ENCODE assay signal across 14 cellular contexts in genomic region chr6:11386323-11386722, GRCh38.
DNase-seq lines count a peak whose midpoint lies in the region; ATAC-seq, FAIRE-seq and TF ChIP-seq lines count a peak whose summit lies in the region.
"Had no signal": no experiment of that assay in that cellular context is flagged by ENCODE, and none has a peak within 500 bp of the region (broad histone marks: within the 10 kb centered on the region; RNA-seq: fewer than 3 reads in every experiment).

No MANE protein-coding gene starts in this region.

- SMC1A ChIA-PET in GM12878 (lab: Charles Lee; ENCODE audit: uncharacterized antibody, unreplicated experiment): interaction anchor here (0.9 to 13.0 kb wide), 13 partner anchors 8 to 189 kb away, joined by 4 to 275 read pairs (median 110); no protein-coding TSS in a partner anchor

- H3K27ac ChIP-seq in GM12878 (ENCODE audit: control insufficient read depth, insufficient read depth): peak overlapping the region; percentile 74

- H3K9ac ChIP-seq in GM12878 (ENCODE audit: control insufficient read depth, insufficient read depth, low read length): peak overlapping the region; percentile 39

- H2AFZ ChIP-seq in GM12878 (ENCODE audit: control insufficient read depth, low read depth, low read length): no peak overlapping the region

- H3K27ac Mint-ChIP-seq in Calu3 (ENCODE audit: unreplicated experiment): no peak overlapping the region
- H3K27ac Mint-ChIP-seq: type B pancreatic cell had no signal

- no peak for TF ChIP-seq POLR2A in GM12878 (IDR thresholded peaks at IDR 0.05; ENCODE audit: low read depth, low read length)

- RAD21 ChIA-PET in GM12878 (lab: Charles Lee; ENCODE audit: unreplicated experiment): interaction anchor here (0.8 to 10.9 kb wide), 13 partner anchors 8 to 109 kb away, joined by 3 to 384 read pairs (median 82); no protein-coding TSS in a partner anchor

- POLR2A ChIA-PET in GM12878 (lab: Charles Lee): interaction anchor here (0.9 to 8.0 kb wide), 5 partner anchors 13 to 108 kb away, joined by 3 to 91 read pairs (median 19); no protein-coding TSS in a partner anchor

- no peak for DNase-seq in activated CD4-positive, CD25-positive, alpha-beta regulatory T cell (lab: John Stamatoyannopoulos, UW)
- peak; percentile 58 for DNase-seq in GM20000 (ENCODE audit: low spot score)
- peak; percentile 88 for DNase-seq in GM12878 (ENCODE audit: low read depth, low spot score)
- DNase-seq in HUDEP-2 (lab: John Stamatoyannopoulos, UW; ENCODE audit: unreplicated experiment in 76 of 76): no peak
- no peak for DNase-seq in Calu3
- no peak for DNase-seq in cerebellar cortex (ENCODE audit: low spot score)
- DNase-seq: activated gamma-delta T cell had no signal

- peaks cover 10% of the 10 kb centered on the region for H3K79me2 ChIP-seq in GM12878 (ENCODE audit: control insufficient read depth, insufficient read depth, low read length)

- no peaks in the 10 kb centered on the region for H3K27me3 ChIP-seq in GM12878 (replicated peaks in 1 of 2; ENCODE audit: control insufficient read depth in 2 of 2, insufficient read depth in 2 of 2, low read length in 1 of 2)

- peak overlapping the region; percentile 2; the same call in 1 of the 2 replicates for H3K4me3 ChIP-seq in GM12878
- H3K4me3 ChIP-seq: A549, lung, smooth muscle cell had no signal

- peak; percentile 26 for TF ChIP-seq RAD21 in GM12878 (IDR thresholded peaks at IDR 0.05; ENCODE audit: insufficient read depth, low read depth, low read length)

- H3K9me3 ChIP-seq in GM12878 (replicated peaks; ENCODE audit: control insufficient read depth, insufficient read depth, low read length): peaks cover 2% of the 10 kb centered on the region; the same call in 2 of the 3 replicates
- H3K9me3 ChIP-seq: A549 had no signal

- peaks cover 30% of the 10 kb centered on the region for H3K4me1 ChIP-seq in GM12878 (ENCODE audit: control insufficient read depth, insufficient read depth, low read length)
- H3K4me1 ChIP-seq: A549 had no signal

- no peaks in the 10 kb centered on the region for H3K4me1 Mint-ChIP-seq in Calu3 (ENCODE audit: low read depth, unreplicated experiment)

- H3K27me3 Mint-ChIP-seq in Calu3 (ENCODE audit: unreplicated experiment): no peaks in the 10 kb centered on the region
- H3K27me3 Mint-ChIP-seq: type B pancreatic cell had no signal

- peak overlapping the region; percentile 81 for H3K4me2 ChIP-seq in GM12878 (ENCODE audit: control insufficient read depth, insufficient read depth)
- H3K4me2 ChIP-seq: A549, smooth muscle cell had no signal

- H3K36me3 ChIP-seq in GM12878 (ENCODE audit: control insufficient read depth in 2 of 2, insufficient read depth in 2 of 2, low read length in 1 of 2): no peaks in the 10 kb centered on the region

- CTCF ChIA-PET in GM12878 (lab: Yijun Ruan, JAX): interaction anchor here (0.9 to 11.1 kb wide), 7 partner anchors 20 to 214 kb away, joined by 3 to 78 read pairs (median 6); no protein-coding TSS in a partner anchor
- CTCF ChIA-PET in Calu3 (lab: Charles Lee): interaction anchor here (0.5 kb wide), 1 partner anchor 89 kb away, joined by 3 read pairs; no protein-coding TSS in a partner anchor

- BruUV-seq in GM12878 (replicated peaks; lab: Mats Ljungman, UMichigan): no TSS peak
- no TSS peak for BruUV-seq in Calu3 (replicated peaks; lab: Mats Ljungman, UMichigan)

- 7% methylated on average over 4 of the region's 4 CpGs for WGBS in GM12878 (ENCODE audit: insufficient coverage, insufficient replicate concordance, low lambda C conversion rate, missing lambda C conversion rate)

- in situ Hi-C loops in GM12878 (cut with MboI): no loop called here

- H3K36me3 Mint-ChIP-seq in Calu3 (ENCODE audit: insufficient read depth, unreplicated experiment): no peaks in the 10 kb centered on the region
- H3K36me3 Mint-ChIP-seq: type B pancreatic cell had no signal

- ATAC-seq in activated CD4-positive, CD25-positive, alpha-beta regulatory T cell treated with anti-CD3 and anti-CD28 coated beads, Interleukin-2, amount 50 U/mL, for 24 hours: peak; percentile 51 to 55
- ATAC-seq in HG03097 (IDR thresholded peaks at IDR 0.05; ENCODE audit: low FRiP score, unreplicated experiment): peak; percentile 59
- peak; percentile 74 for ATAC-seq in GM12878
- ATAC-seq: A549, SK-N-SH treated with all-trans-retinoic acid at 6 μM for 48 hours had no signal

- H3K4me3 Mint-ChIP-seq in Calu3 (ENCODE audit: low read depth, unreplicated experiment): no peak overlapping the region
- H3K4me3 Mint-ChIP-seq: type B pancreatic cell had no signal

- peak; percentile 87 to 93 for TF ChIP-seq EP300 in GM12878 (IDR thresholded peaks at IDR 0.05; ENCODE audit: borderline replicate concordance in 1 of 2, control insufficient read depth in 1 of 2, low read depth in 2 of 2, low read length in 2 of 2)

- intact Hi-C loops in GM12878 (cut with micrococcal nuclease; ENCODE audit: unreplicated experiment) (loop anchor here (1.0 to 2.0 kb wide), 3 partner anchors 73 to 214 kb away; no protein-coding TSS in a partner anchor), Calu3 (cut with micrococcal nuclease; ENCODE audit: unreplicated experiment) (no loop called here)

- no peaks in the 10 kb centered on the region for H4K20me1 ChIP-seq in GM12878 (ENCODE audit: control insufficient read depth, insufficient read depth)

- H3K9me3 Mint-ChIP-seq in Calu3 (ENCODE audit: low read depth, unreplicated experiment): no peaks in the 10 kb centered on the region

- FAIRE-seq in GM12878 (lab: Jason Lieb, UNC): peak; percentile 75
- FAIRE-seq: A549 had no signal

- TF ChIP-seq CTCF in GM20000 (IDR thresholded peaks at IDR 0.05; ENCODE audit: extremely low read depth, missing control alignments): no peak
- no peak for TF ChIP-seq CTCF in GM12878 (IDR thresholded peaks at IDR 0.05 in 2 of 3, conservative IDR thresholded peaks at IDR 0.05 in 1 of 3; ENCODE audit: control insufficient read depth in 2 of 3, extremely low read depth in 1 of 3, insufficient read depth in 1 of 3, low read depth in 3 of 3, low read length in 3 of 3)
- no peak for TF ChIP-seq CTCF in Calu3 (IDR thresholded peaks at IDR 0.05; ENCODE audit: unreplicated experiment)

TF ChIP-seq in GM12878, 131 proteins besides CTCF, POLR2A, EP300 and RAD21 (continues in another document):
- TF ChIP-seq CUX1 (IDR thresholded peaks at IDR 0.05; ENCODE audit: insufficient replicate concordance, low read depth, low read length) (no peak), IKZF1 (conservative IDR thresholded peaks at IDR 0.05) (peak; percentile 82), ESRRA (IDR thresholded peaks at IDR 0.05; ENCODE audit: low read length) (no peak), CBX3 (IDR thresholded peaks at IDR 0.05; ENCODE audit: borderline replicate concordance, low read depth) (no peak), MXI1 (IDR thresholded peaks at IDR 0.05; ENCODE audit: low read depth, low read length) (peak; percentile 77; the same call in 1 of the 2 replicates), MAX (IDR thresholded peaks at IDR 0.05; ENCODE audit: low read depth, low read length) (0 out of 2 replicates have a peak, but pooled peaks have one; percentile 69), FOXK2 (IDR thresholded peaks at IDR 0.05) (0 out of 2 replicates have a peak, but pooled peaks have one; percentile 8), ELK1 (IDR thresholded peaks at IDR 0.05; ENCODE audit: low read depth, low read length) (no peak)

Comparison
In these comparisons a context has a peak if more than half of its experiments do, and no peak if none do; other contexts are left out.
1. DNase-seq: peak in GM20000 (single experiment) and GM12878 (single experiment); none in activated CD4-positive, CD25-positive, alpha-beta regulatory T cell (0 of 4), HUDEP-2 (0 of 76), Calu3 (single experiment) and cerebellar cortex (single experiment).
2. Peak in every context shown above with its lines, with median percentiles within 50 percentile points of each other: ATAC-seq.